In the genomic region with DNA sequence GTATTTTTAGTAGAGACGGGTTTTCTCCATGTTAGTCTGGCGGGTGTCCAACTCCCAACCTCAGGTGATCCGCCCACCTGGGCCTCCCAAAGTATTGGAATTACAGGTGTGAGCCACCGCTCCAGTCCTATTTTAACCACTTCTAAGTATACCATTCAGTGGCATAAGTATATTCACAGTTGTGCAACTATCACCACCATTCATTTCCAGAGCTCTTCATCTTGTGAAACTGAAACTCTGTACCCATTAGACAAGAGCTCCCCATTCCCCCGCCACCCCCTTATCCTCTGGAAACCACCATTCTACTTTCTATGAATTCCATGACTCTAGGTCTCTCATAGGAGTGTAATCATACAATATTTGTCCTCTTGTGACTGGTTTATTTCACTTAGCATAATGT, we compare ENCODE assay signal across 19 cellular contexts.
A peak's percentile ranks its signal among the peaks of the same experiment; 100 is the strongest.
DNase-seq lines count a peak whose midpoint lies in the region; ATAC-seq and TF ChIP-seq lines count a peak whose summit lies in the region.
"Had no signal": no experiment of that assay in that cellular context is flagged by ENCODE, and none has a peak within 500 bp of the region (broad histone marks: within the 10 kb centered on the region; RNA-seq: fewer than 3 reads in every experiment).

No MANE protein-coding gene starts in this region.

- no peaks in the 10 kb centered on the region for H3K36me3 Mint-ChIP-seq in T-helper 2 cell treated with Interferon-gamma antibody and Interleukin-4, amounts not matched to agents 5 μg/mL and 100 μg/mL, for 36 hours (ENCODE audit: low read depth)
- H3K36me3 Mint-ChIP-seq: activated naive CD8-positive, alpha-beta T cell treated with anti-CD3 and anti-CD28 coated beads, Interleukin-2, amount 10 ng/mL, durations not matched to agents 7 days and 5 days; CD8-positive, alpha-beta T cell had no signal

- TF ChIP-seq CTCF in KMS-11 (conservative IDR thresholded peaks at IDR 0.05; ENCODE audit: low read depth, low read length): no peak

- no peak for ATAC-seq in HG02642 (IDR thresholded peaks at IDR 0.05; ENCODE audit: poor library complexity, unreplicated experiment)
- ATAC-seq: body of pancreas; CD8-positive, alpha-beta T cell; left lung had no signal

- no peaks in the 10 kb centered on the region for H3K79me2 ChIP-seq in KMS-11 (ENCODE audit: insufficient read depth, low read depth)

- peaks cover 24% of the 10 kb centered on the region for H3K4me1 ChIP-seq in KMS-11 (ENCODE audit: low read depth, poor library complexity, severe bottlenecking)
- H3K4me1 ChIP-seq: body of pancreas had no signal

- 0 out of 2 replicates have a peak overlapping the region, but pooled peaks have one; percentile 26 for H3K4me2 ChIP-seq in KMS-11

- no peak overlapping the region for H3K27ac Mint-ChIP-seq in T-helper 2 cell treated with Interferon-gamma antibody and Interleukin-4, amounts not matched to agents 5 μg/mL and 100 μg/mL, for 36 hours
- H3K27ac Mint-ChIP-seq: activated naive CD8-positive, alpha-beta T cell treated with anti-CD3 and anti-CD28 coated beads, Interleukin-2, amount 10 ng/mL, durations not matched to agents 7 days and 5 days; CD8-positive, alpha-beta T cell; nephron had no signal

- no peaks in the 10 kb centered on the region for H3K27me3 ChIP-seq in KMS-11 (ENCODE audit: insufficient read depth, low read depth)
- H3K27me3 ChIP-seq: body of pancreas, left lung had no signal

- H3K27ac ChIP-seq in KMS-11: peak overlapping the region; percentile 37; the same call in 1 of the 2 replicates
- H3K27ac ChIP-seq: body of pancreas, left lung had no signal

- no peak overlapping the region for H3K9ac ChIP-seq in KMS-11

- H3K4me3 ChIP-seq in KMS-11 (IDR thresholded peaks at IDR 0.05; ENCODE audit: insufficient read depth, low read depth, low read length): no peak overlapping the region
- H3K4me3 ChIP-seq: body of pancreas, left lung had no signal

- H2AFZ ChIP-seq in KMS-11 (ENCODE audit: low read depth): no peak overlapping the region

- H3K4me3 Mint-ChIP-seq in T-helper 2 cell treated with Interferon-gamma antibody and Interleukin-4, amounts not matched to agents 5 μg/mL and 100 μg/mL, for 36 hours: no peak overlapping the region
- H3K4me3 Mint-ChIP-seq: activated naive CD8-positive, alpha-beta T cell treated with anti-CD3 and anti-CD28 coated beads, Interleukin-2, amount 10 ng/mL, durations not matched to agents 7 days and 5 days; CD8-positive, alpha-beta T cell; nephron had no signal

- no peaks in the 10 kb centered on the region for H3K36me3 ChIP-seq in KMS-11 (ENCODE audit: insufficient read depth)
- H3K36me3 ChIP-seq: left lung had no signal

- H3K9me3 Mint-ChIP-seq in T-helper 2 cell treated with Interferon-gamma antibody and Interleukin-4, amounts not matched to agents 5 μg/mL and 100 μg/mL, for 36 hours: no peaks in the 10 kb centered on the region
- H3K9me3 Mint-ChIP-seq: activated naive CD8-positive, alpha-beta T cell treated with anti-CD3 and anti-CD28 coated beads, Interleukin-2, amount 10 ng/mL, durations not matched to agents 7 days and 5 days; CD8-positive, alpha-beta T cell had no signal

- no peaks in the 10 kb centered on the region for H4K20me1 ChIP-seq in KMS-11 (ENCODE audit: insufficient read depth)

- H3K4me1 Mint-ChIP-seq in T-helper 2 cell treated with Interferon-gamma antibody and Interleukin-4, amounts not matched to agents 5 μg/mL and 100 μg/mL, for 36 hours (ENCODE audit: low read depth): peaks cover 2% of the 10 kb centered on the region

- H3K27me3 Mint-ChIP-seq in T-helper 2 cell treated with Interferon-gamma antibody and Interleukin-4, amounts not matched to agents 5 μg/mL and 100 μg/mL, for 36 hours (ENCODE audit: low read depth): peaks cover 14% of the 10 kb centered on the region

- peak; percentile 35 for DNase-seq in activated T-cell treated with anti-CD3 and anti-CD28 coated beads for 48 hours (ENCODE audit: low read depth)
- no peak for DNase-seq in activated T-cell treated with anti-CD3 and anti-CD28 coated beads, Interleukin-2, amount 50 U/mL, for 1 hour
- DNase-seq in T-helper 2 cell treated with Interferon-gamma antibody and Interleukin-4, amounts not matched to agents 5 μg/mL and 100 μg/mL, for 36 hours (ENCODE audit: low spot score): peak; percentile 44
- peak; percentile 41 to 49 for DNase-seq in stimulated activated CD4-positive, alpha-beta T cell treated with anti-CD3 and anti-CD28 coated beads, Interleukin-2, amount 100 ng/mL, for 24 hours
- no peak for DNase-seq in hepatic stellate cell (ENCODE audit: low spot score)
- no peak for DNase-seq in NCI-H2227 treated with DMSO at 0.1 percent for 48 hours (lab: John Stamatoyannopoulos, UW)
- DNase-seq: activated naive CD8-positive, alpha-beta T cell treated with anti-CD3 and anti-CD28 coated beads, Interleukin-2, amount 10 ng/mL, durations not matched to agents 7 days and 5 days; body of pancreas; CD8-positive, alpha-beta T cell; DMS53; KBM-7; left lung; midbrain; NCI-H1105; NCI-H2081 treated with DMSO at 0.1 percent for 48 hours; NCI-H510A had no signal

Comparison
In these comparisons a context has a peak if more than half of its experiments do, and no peak if none do; other contexts are left out.
1. DNase-seq: peak in activated T-cell treated with anti-CD3 and anti-CD28 coated beads for 48 hours (single experiment), T-helper 2 cell treated with Interferon-gamma antibody and Interleukin-4, amounts not matched to agents 5 μg/mL and 100 μg/mL, for 36 hours (single experiment) and stimulated activated CD4-positive, alpha-beta T cell treated with anti-CD3 and anti-CD28 coated beads, Interleukin-2, amount 100 ng/mL, for 24 hours (2 of 2); none in activated T-cell treated with anti-CD3 and anti-CD28 coated beads, Interleukin-2, amount 50 U/mL, for 1 hour (single experiment), hepatic stellate cell (single experiment) and NCI-H2227 treated with DMSO at 0.1 percent for 48 hours (single experiment).